In the genomic region with DNA sequence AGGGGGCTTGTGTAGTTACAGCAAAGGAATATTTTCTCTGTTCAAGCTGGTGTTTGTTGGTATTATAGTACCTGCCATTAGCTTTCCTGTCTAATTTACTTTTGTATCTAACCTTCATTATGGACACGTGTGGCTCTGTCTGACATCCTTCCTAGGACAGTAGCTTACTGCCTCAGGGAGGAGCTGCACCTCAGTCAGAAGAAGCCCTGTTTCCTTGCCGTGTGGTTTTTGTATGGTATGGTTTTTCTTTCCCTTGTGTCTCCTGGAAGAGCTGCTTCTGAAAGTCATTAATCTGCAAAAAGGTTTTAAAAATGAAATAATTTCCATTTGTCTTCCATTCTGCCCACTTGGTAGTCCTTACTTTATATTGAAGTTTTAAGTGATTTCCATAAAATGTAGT, we compare ENCODE assay signal across 36 cellular contexts. TPM values are rescaled to one million over a fixed set of nuclear protein-coding genes. Genes with fewer than 3 reads are reported as not detected.
"Had no signal": no experiment of that assay in that cellular context is flagged by ENCODE, and none has a peak within 500 bp of the region (broad histone marks: within the 10 kb centered on the region; RNA-seq: fewer than 3 reads in every experiment).

No MANE protein-coding gene starts in this region.

- H3K9me3 Mint-ChIP-seq: activated CD4-positive, alpha-beta memory T cell treated with anti-CD3 and anti-CD28 coated beads for 36 hours; activated CD4-positive, alpha-beta T cell treated with anti-CD3 and anti-CD28 coated beads, Interleukin-2, amount 10 ng/mL, durations not matched to agents 24 days and 14 days; activated naive CD4-positive, alpha-beta T cell treated with anti-CD3 and anti-CD28 coated beads for 36 hours; activated naive CD4-positive, alpha-beta T cell treated with anti-CD3 and anti-CD28 coated beads, Interleukin-2, amount 50 U/mL, for 24 hours; activated naive CD8-positive, alpha-beta T cell treated with anti-CD3 and anti-CD28 coated beads for 36 hours; activated naive CD8-positive, alpha-beta T cell treated with anti-CD3 and anti-CD28 coated beads, Interleukin-2, amount 50 U/mL, for 24 hours; activated T-helper 1 cell treated with anti-CD3 and anti-CD28 coated beads, Interleukin-12 subunit alpha, Interleukin-12 subunit beta, Interleukin-2, Interleukin-4 antibody, amounts not matched to agents 30 ng/mL and 10 ng/mL and 1 ng/mL, durations not matched to agents 14 hours and 24 hours and 36 hours; activated T-helper 2 cell treated with anti-CD3 and anti-CD28 coated beads, Interferon-gamma antibody, Interleukin-2, Interleukin-4, amounts not matched to agents 10 μg/mL and 5 μg/mL and 100 μg/mL, durations not matched to agents 14 hours and 24 hours and 36 hours; T-helper 1 cell treated with Interleukin-12 subunit alpha and Interleukin-12 subunit beta and Interleukin-4 antibody, amounts not matched to agents 30 μg/mL and 1 μg/mL, for 36 hours; T-helper 2 cell treated with Interferon-gamma antibody and Interleukin-4, amounts not matched to agents 5 μg/mL and 100 μg/mL, for 36 hours had no signal

- H3K4me1 ChIP-seq: adrenal gland, body of pancreas, colonic mucosa, esophagus squamous epithelium, gastroesophageal sphincter, heart right ventricle had no signal

- H3K4me3 Mint-ChIP-seq: activated CD4-positive, alpha-beta memory T cell treated with anti-CD3 and anti-CD28 coated beads for 36 hours; activated CD4-positive, alpha-beta T cell treated with anti-CD3 and anti-CD28 coated beads for 36 hours; activated CD4-positive, alpha-beta T cell treated with anti-CD3 and anti-CD28 coated beads, Interleukin-2, amount 10 ng/mL, durations not matched to agents 24 days and 14 days; activated CD8-positive, alpha-beta memory T cell treated with anti-CD3 and anti-CD28 coated beads, Interleukin-2, amount 10 ng/mL, durations not matched to agents 7 days and 5 days; activated CD8-positive, alpha-beta T cell treated with anti-CD3 and anti-CD28 coated beads, Interleukin-2, amount 10 ng/mL, durations not matched to agents 7 days and 5 days; activated naive CD4-positive, alpha-beta T cell treated with anti-CD3 and anti-CD28 coated beads for 36 hours; activated naive CD4-positive, alpha-beta T cell treated with anti-CD3 and anti-CD28 coated beads, Interleukin-2, amount 50 U/mL, for 24 hours; activated naive CD8-positive, alpha-beta T cell treated with anti-CD3 and anti-CD28 coated beads for 36 hours; activated naive CD8-positive, alpha-beta T cell treated with anti-CD3 and anti-CD28 coated beads, Interleukin-2, amount 50 U/mL, for 24 hours; activated T-helper 1 cell treated with anti-CD3 and anti-CD28 coated beads, Interleukin-12 subunit alpha, Interleukin-12 subunit beta, Interleukin-2, Interleukin-4 antibody, amounts not matched to agents 30 ng/mL and 10 ng/mL and 1 ng/mL, durations not matched to agents 14 hours and 24 hours and 36 hours; T-helper 1 cell treated with Interleukin-12 subunit alpha and Interleukin-12 subunit beta and Interleukin-4 antibody, amounts not matched to agents 30 μg/mL and 1 μg/mL, for 36 hours; T-helper 2 cell treated with Interferon-gamma antibody and Interleukin-4, amounts not matched to agents 5 μg/mL and 100 μg/mL, for 36 hours had no signal

- H3K27me3 ChIP-seq: adrenal gland, body of pancreas, colonic mucosa, esophagus squamous epithelium, gastroesophageal sphincter, heart right ventricle had no signal

- DNase-seq: activated CD4-positive, alpha-beta memory T cell treated with anti-CD3 and anti-CD28 coated beads for 36 hours; activated CD4-positive, alpha-beta T cell treated with anti-CD3 and anti-CD28 coated beads for 36 hours; activated CD4-positive, alpha-beta T cell treated with anti-CD3 and anti-CD28 coated beads, Interleukin-2, amount 10 ng/mL, durations not matched to agents 24 days and 14 days; activated CD4-positive, CD25-positive, alpha-beta regulatory T cell; activated CD4-positive, CD25-positive, alpha-beta regulatory T cell treated with anti-CD3 and anti-CD28 coated beads, Interleukin-2, amount 50 U/mL, for 72 hours; activated CD8-positive, alpha-beta memory T cell treated with anti-CD3 and anti-CD28 coated beads, Interleukin-2, amount 10 ng/mL, durations not matched to agents 7 days and 5 days; activated CD8-positive, alpha-beta memory T cell treated with anti-CD3 and anti-CD28 coated beads, Interleukin-2, amount 50 U/mL, for 4 hours; activated CD8-positive, alpha-beta T cell treated with anti-CD3 and anti-CD28 coated beads, Interleukin-2, amount 10 ng/mL, durations not matched to agents 7 days and 5 days; activated effector memory CD4-positive, alpha-beta T cell treated with anti-CD3 and anti-CD28 coated beads, Interleukin-2, amount 50 U/mL, for 16 hours; activated naive CD4-positive, alpha-beta T cell treated with anti-CD3 and anti-CD28 coated beads for 36 hours; activated naive CD8-positive, alpha-beta T cell treated with anti-CD3 and anti-CD28 coated beads for 36 hours; activated naive CD8-positive, alpha-beta T cell treated with anti-CD3 and anti-CD28 coated beads, Interleukin-2, amount 50 U/mL, for 24 hours; activated T-cell treated with anti-CD3 and anti-CD28 coated beads, Interleukin-2, amount 50 U/mL, for 1 hour; activated T-cell treated with anti-CD3 and anti-CD28 coated beads, Interleukin-2, amount 50 U/mL, for 48 hours; adrenal gland; amygdala; aorta; body of pancreas; caudate nucleus; cerebellar nuclear complex; colonic mucosa; effector CD8-positive, alpha-beta T cell; esophagus squamous epithelium; foreskin melanocyte; heart right ventricle; T1000 had no signal

- H3K4me3 ChIP-seq: adrenal gland, body of pancreas, colonic mucosa, esophagus squamous epithelium, gastroesophageal sphincter, heart right ventricle had no signal

- H3K27ac ChIP-seq: adrenal gland, body of pancreas, colonic mucosa, epithelial cell of prostate, esophagus squamous epithelium, gastroesophageal sphincter, heart right ventricle had no signal

- H3K4me1 Mint-ChIP-seq: activated CD4-positive, alpha-beta T cell treated with anti-CD3 and anti-CD28 coated beads for 36 hours; activated CD4-positive, alpha-beta T cell treated with anti-CD3 and anti-CD28 coated beads, Interleukin-2, amount 10 ng/mL, durations not matched to agents 24 days and 14 days; activated CD8-positive, alpha-beta memory T cell treated with anti-CD3 and anti-CD28 coated beads, Interleukin-2, amount 10 ng/mL, durations not matched to agents 7 days and 5 days; activated naive CD4-positive, alpha-beta T cell treated with anti-CD3 and anti-CD28 coated beads, Interleukin-2, amount 50 U/mL, for 24 hours; activated naive CD8-positive, alpha-beta T cell treated with anti-CD3 and anti-CD28 coated beads for 36 hours; activated naive CD8-positive, alpha-beta T cell treated with anti-CD3 and anti-CD28 coated beads, Interleukin-2, amount 50 U/mL, for 24 hours had no signal

- H3K36me3 Mint-ChIP-seq: activated CD4-positive, alpha-beta memory T cell treated with anti-CD3 and anti-CD28 coated beads for 36 hours; activated CD8-positive, alpha-beta memory T cell treated with anti-CD3 and anti-CD28 coated beads, Interleukin-2, amount 10 ng/mL, durations not matched to agents 7 days and 5 days; activated naive CD4-positive, alpha-beta T cell treated with anti-CD3 and anti-CD28 coated beads, Interleukin-2, amount 50 U/mL, for 24 hours; activated naive CD8-positive, alpha-beta T cell treated with anti-CD3 and anti-CD28 coated beads for 36 hours had no signal

- H3K36me3 ChIP-seq: adrenal gland, colonic mucosa, esophagus squamous epithelium, gastroesophageal sphincter, heart right ventricle had no signal

- H3K9me3 ChIP-seq: body of pancreas, colonic mucosa, esophagus squamous epithelium, gastroesophageal sphincter, heart right ventricle had no signal

- H3K27me3 Mint-ChIP-seq: activated CD4-positive, alpha-beta memory T cell treated with anti-CD3 and anti-CD28 coated beads for 36 hours; activated CD4-positive, alpha-beta T cell treated with anti-CD3 and anti-CD28 coated beads for 36 hours; activated CD4-positive, alpha-beta T cell treated with anti-CD3 and anti-CD28 coated beads, Interleukin-2, amount 10 ng/mL, durations not matched to agents 24 days and 14 days; activated CD8-positive, alpha-beta memory T cell treated with anti-CD3 and anti-CD28 coated beads, Interleukin-2, amount 10 ng/mL, durations not matched to agents 7 days and 5 days; activated naive CD8-positive, alpha-beta T cell treated with anti-CD3 and anti-CD28 coated beads for 36 hours had no signal

- H3K27ac Mint-ChIP-seq: activated CD4-positive, alpha-beta memory T cell treated with anti-CD3 and anti-CD28 coated beads for 36 hours; activated CD4-positive, alpha-beta T cell treated with anti-CD3 and anti-CD28 coated beads for 36 hours; activated CD4-positive, alpha-beta T cell treated with anti-CD3 and anti-CD28 coated beads, Interleukin-2, amount 10 ng/mL, durations not matched to agents 24 days and 14 days; activated CD8-positive, alpha-beta memory T cell treated with anti-CD3 and anti-CD28 coated beads, Interleukin-2, amount 10 ng/mL, durations not matched to agents 7 days and 5 days; activated CD8-positive, alpha-beta T cell treated with anti-CD3 and anti-CD28 coated beads, Interleukin-2, amount 10 ng/mL, durations not matched to agents 7 days and 5 days; activated naive CD4-positive, alpha-beta T cell treated with anti-CD3 and anti-CD28 coated beads for 36 hours; activated naive CD4-positive, alpha-beta T cell treated with anti-CD3 and anti-CD28 coated beads, Interleukin-2, amount 50 U/mL, for 24 hours; activated naive CD8-positive, alpha-beta T cell treated with anti-CD3 and anti-CD28 coated beads for 36 hours; activated naive CD8-positive, alpha-beta T cell treated with anti-CD3 and anti-CD28 coated beads, Interleukin-2, amount 50 U/mL, for 24 hours; activated T-helper 1 cell treated with anti-CD3 and anti-CD28 coated beads, Interleukin-12 subunit alpha, Interleukin-12 subunit beta, Interleukin-2, Interleukin-4 antibody, amounts not matched to agents 30 ng/mL and 10 ng/mL and 1 ng/mL, durations not matched to agents 14 hours and 24 hours and 36 hours; activated T-helper 2 cell treated with anti-CD3 and anti-CD28 coated beads, Interferon-gamma antibody, Interleukin-2, Interleukin-4, amounts not matched to agents 10 μg/mL and 5 μg/mL and 100 μg/mL, durations not matched to agents 14 hours and 24 hours and 36 hours; T-helper 1 cell treated with Interleukin-12 subunit alpha and Interleukin-12 subunit beta and Interleukin-4 antibody, amounts not matched to agents 30 μg/mL and 1 μg/mL, for 36 hours; T-helper 2 cell treated with Interferon-gamma antibody and Interleukin-4, amounts not matched to agents 5 μg/mL and 100 μg/mL, for 36 hours had no signal

- ATAC-seq: activated CD4-positive, alpha-beta T cell treated with anti-CD3 and anti-CD28 coated beads for 36 hours; activated CD8-positive, alpha-beta memory T cell treated with anti-CD3 and anti-CD28 coated beads, Interleukin-2, amount 10 ng/mL, durations not matched to agents 7 days and 5 days; activated CD8-positive, alpha-beta T cell treated with anti-CD3 and anti-CD28 coated beads, Interleukin-2, amount 10 ng/mL, durations not matched to agents 7 days and 5 days; activated naive CD8-positive, alpha-beta T cell treated with anti-CD3 and anti-CD28 coated beads, Interleukin-2, amount 50 U/mL, for 24 hours; body of pancreas; gastroesophageal sphincter; heart right ventricle had no signal

RNA-seq across cellular contexts. Expression of gene CRB1, which starts 17.4 kb away (rescaled TPM):
- total RNA-seq: activated CD4-positive, alpha-beta memory T cell treated with anti-CD3 and anti-CD28 coated beads for 36 hours; activated CD4-positive, alpha-beta T cell treated with anti-CD3 and anti-CD28 coated beads, Interleukin-2, amount 10 ng/mL, durations not matched to agents 24 days and 14 days; activated CD8-positive, alpha-beta memory T cell treated with anti-CD3 and anti-CD28 coated beads for 36 hours; activated CD8-positive, alpha-beta memory T cell treated with anti-CD3 and anti-CD28 coated beads, Interleukin-2, amount 10 ng/mL, durations not matched to agents 7 days and 5 days; activated naive CD4-positive, alpha-beta T cell treated with anti-CD3 and anti-CD28 coated beads for 36 hours; activated naive CD8-positive, alpha-beta T cell treated with anti-CD3 and anti-CD28 coated beads for 36 hours; activated T-helper 1 cell treated with anti-CD3 and anti-CD28 coated beads, Interleukin-12 subunit alpha, Interleukin-12 subunit beta, Interleukin-2, Interleukin-4 antibody, amounts not matched to agents 30 ng/mL and 10 ng/mL and 1 ng/mL, durations not matched to agents 14 hours and 24 hours and 36 hours; activated T-helper 2 cell treated with anti-CD3 and anti-CD28 coated beads, Interferon-gamma antibody, Interleukin-2, Interleukin-4, amounts not matched to agents 10 μg/mL and 5 μg/mL and 100 μg/mL, durations not matched to agents 14 hours and 24 hours and 36 hours; endothelial cell of umbilical vein; glomerular endothelial cell had no signal
- polyA plus RNA-seq: endothelial cell of umbilical vein had no signal
